Comparison of ENCODE assay signal across 8 cellular contexts in genomic region chr11:62599909-62600308, GRCh38. TPM values are rescaled to one million over a fixed set of nuclear protein-coding genes. Genes with fewer than 3 reads are reported as not detected.
A peak's percentile ranks its signal among the peaks of the same experiment; 100 is the strongest.
DNase-seq lines count a peak whose midpoint lies in the region; ATAC-seq, FAIRE-seq and TF ChIP-seq lines count a peak whose summit lies in the region.

No MANE protein-coding gene starts in this region.

- no peak for FAIRE-seq in frontal cortex (lab: Jason Lieb, UNC)

- H3K4me3 Mint-ChIP-seq in activated naive CD4-positive, alpha-beta T cell treated with anti-CD3 and anti-CD28 coated beads, Interleukin-2, amount 10 ng/mL, durations not matched to agents 7 days and 5 days = peak overlapping the region; percentile 87

- peak overlapping the region; percentile 77 for H3K4me3 ChIP-seq in astrocyte of the cerebellum (ENCODE audit: low read depth, low read length)
- H3K4me3 ChIP-seq in right lobe of liver = peak overlapping the region in 2 of 3 donors; percentile 80 to 88
- peak overlapping the region in 3 of 4 donors; percentile 75 to 99 (median 99) for H3K4me3 ChIP-seq in transverse colon

- H3K4me1 Mint-ChIP-seq in activated naive CD4-positive, alpha-beta T cell treated with anti-CD3 and anti-CD28 coated beads, Interleukin-2, amount 10 ng/mL, durations not matched to agents 7 days and 5 days = peaks cover 61% of the 10 kb centered on the region

- no peak for TF ChIP-seq CTCF in astrocyte of the cerebellum (IDR thresholded peaks at IDR 0.05; ENCODE audit: low read depth, low read length, missing control alignments)
- no peak for TF ChIP-seq CTCF in right lobe of liver (IDR thresholded peaks at IDR 0.05)
- no peak for TF ChIP-seq CTCF in transverse colon (IDR thresholded peaks at IDR 0.05)

- peaks cover 0 to 16% (median 7%) of the 10 kb centered on the region in 4 donors for H3K4me1 ChIP-seq in right lobe of liver
- H3K4me1 ChIP-seq in transverse colon = peaks cover 13 to 45% (median 34%) of the 10 kb centered on the region in 4 donors

- CTCF ChIA-PET in activated naive CD4-positive, alpha-beta T cell treated with anti-CD3 and anti-CD28 coated beads, Interleukin-2, amount 10 ng/mL, durations not matched to agents 7 days and 5 days (lab: Charles Lee) = interaction anchor here (0.8 kb wide), 1 partner anchor 177 kb away, joined by 4 read pairs; no protein-coding TSS in a partner anchor

- ATAC-seq in right lobe of liver = no peak

- H3K36me3 Mint-ChIP-seq in activated naive CD4-positive, alpha-beta T cell treated with anti-CD3 and anti-CD28 coated beads, Interleukin-2, amount 10 ng/mL, durations not matched to agents 7 days and 5 days = peaks cover 74% of the 10 kb centered on the region

- H3K27ac ChIP-seq in right lobe of liver = peak overlapping the region in 1 of 3 donors; percentile 95
- H3K27ac ChIP-seq in transverse colon = peak overlapping the region; percentile 96 to 100 (median 98)

- in situ Hi-C loops in astrocyte of the cerebellum (cut with HindIII; ENCODE audit: low sequenced_read_pairs) (no loop called here), transverse colon (cut with MboI; ENCODE audit: low pct_ligation_motif_present in 1 of 4, low pct_unique_long_range_greater_than_20kb in 1 of 4, low sequenced_read_pairs in 3 of 4) (loop anchor here in 1 of 4 donors (10.0 to 25.0 kb wide), 2 partner anchors 95 to 262 kb away; no protein-coding TSS in a partner anchor)

- H3K9me3 Mint-ChIP-seq in activated naive CD4-positive, alpha-beta T cell treated with anti-CD3 and anti-CD28 coated beads, Interleukin-2, amount 10 ng/mL, durations not matched to agents 7 days and 5 days = no peaks in the 10 kb centered on the region

- H3K36me3 ChIP-seq in right lobe of liver (peaks cover 0 to 40% (median 24%) of the 10 kb centered on the region in 4 donors), transverse colon (peaks cover 0 to 34% (median 17%) of the 10 kb centered on the region in 4 donors)

- H3K27ac Mint-ChIP-seq in activated naive CD4-positive, alpha-beta T cell treated with anti-CD3 and anti-CD28 coated beads, Interleukin-2, amount 10 ng/mL, durations not matched to agents 7 days and 5 days = peak overlapping the region; percentile 96

- no peak for TF ChIP-seq EP300 in transverse colon (IDR thresholded peaks at IDR 0.05; ENCODE audit: low read depth)

- H3K27me3 ChIP-seq in right lobe of liver = no peaks in the 10 kb centered on the region
- no peaks in the 10 kb centered on the region for H3K27me3 ChIP-seq in transverse colon

- WGBS in right lobe of liver (ENCODE audit: insufficient coverage, low coverage, low lambda C conversion rate, missing lambda C conversion rate) = 41% methylated on average over 5 of the region's 5 CpGs
- 49 to 55% methylated on average over 4 to 5 of the region's 5 CpGs for WGBS in transverse colon (ENCODE audit: low coverage in 1 of 2), 2 donors

- intact Hi-C loops in right lobe of liver (cut with DNase I) (no loop called here), transverse colon (cut with DNase I; ENCODE audit: low total_unique reads) (no loop called here)

- no peak for DNase-seq in activated naive CD4-positive, alpha-beta T cell treated with anti-CD3 and anti-CD28 coated beads, Interleukin-2, amount 10 ng/mL, durations not matched to agents 7 days and 5 days
- no peak for DNase-seq in activated naive CD4-positive, alpha-beta T cell treated with anti-CD3 and anti-CD28 coated beads, Interleukin-2, amount 50 U/mL, for 16 hours
- DNase-seq in astrocyte of the cerebellum (ENCODE audit: low read depth) (no peak), right lobe of liver (no peak), transverse colon (no peak), NAMALWA (ENCODE audit: low spot score) (no peak), frontal cortex (ENCODE audit: low spot score in 2 of 2) (no peak), cerebellar cortex (ENCODE audit: low spot score) (no peak)

- H3K9me3 ChIP-seq in right lobe of liver (no peaks in the 10 kb centered on the region), transverse colon (no peaks in the 10 kb centered on the region)

- no peaks in the 10 kb centered on the region for H3K27me3 Mint-ChIP-seq in activated naive CD4-positive, alpha-beta T cell treated with anti-CD3 and anti-CD28 coated beads, Interleukin-2, amount 10 ng/mL, durations not matched to agents 7 days and 5 days

- no peak for TF ChIP-seq POLR2A in right lobe of liver (IDR thresholded peaks at IDR 0.05)
- no peak for TF ChIP-seq POLR2A in transverse colon (IDR thresholded peaks at IDR 0.05)

RNA-seq across cellular contexts. Expression of gene MTA2, which starts 1.8 kb away (rescaled TPM):
- total RNA-seq in right lobe of liver = 10 to 100 TPM; 20.0 to 38.0 (median 31.8) TPM
- total RNA-seq in transverse colon = 10 to 100 TPM; 42.0 to 80.1 (median 62.1) TPM
- 154 TPM for total RNA-seq in frontal cortex

RNA-seq across cellular contexts. Expression of gene TUT1, which starts 8.6 kb away (rescaled TPM):
- total RNA-seq in right lobe of liver = 10 to 100 TPM; 12.3 to 34.2 (median 21.1) TPM
- total RNA-seq in transverse colon = 10 to 100 TPM in 2 of 4 donors, 1 to 10 TPM in 2; 6.0 to 12.4 (median 9.8) TPM
- total RNA-seq in frontal cortex = 4.5 TPM

RNA-seq across cellular contexts. Expression of gene EML3, which starts 12.7 kb away (rescaled TPM):
- 10 to 100 TPM; 19.1 to 36.4 (median 22.7) TPM for total RNA-seq in right lobe of liver
- 10 to 100 TPM; 35.0 to 61.1 (median 44.9) TPM for total RNA-seq in transverse colon
- total RNA-seq in frontal cortex = 4.9 TPM

RNA-seq across cellular contexts. Expression of gene ROM1, which starts 13.1 kb away (rescaled TPM):
- 1 to 10 TPM; 1.1 to 2.9 (median 1.2) TPM for total RNA-seq in right lobe of liver
- total RNA-seq in transverse colon = 1 to 10 TPM in 2 of 4 donors, not detected in 2; 5.3 to 5.6 TPM
- total RNA-seq in frontal cortex = 1.2 TPM

RNA-seq across cellular contexts. Expression of gene B3GAT3, which starts 21.9 kb away (rescaled TPM):
- total RNA-seq in right lobe of liver (10 to 100 TPM; 17.1 to 32.8 (median 23.4) TPM), transverse colon (10 to 100 TPM; 28.0 to 47.4 (median 40.8) TPM), frontal cortex (21.6 TPM)
